Comparison of ENCODE assay signal across 1 cellular context in genomic region chr2:189613077-189613636, GRCh38.
A peak's percentile ranks its signal among the peaks of the same experiment; 100 is the strongest.
TF ChIP-seq lines count a peak whose summit lies in the region.

No MANE protein-coding gene starts in this region.

TF ChIP-seq in K562, 482 proteins besides CTCF, POLR2A, EP300 and RAD21 (continued from another document and continues in another):
- TF ChIP-seq ZZZ3 (IDR thresholded peaks at IDR 0.05), result no peak
- no peak for TF ChIP-seq ZNF507 (tag; conservative IDR thresholded peaks at IDR 0.05)
- 0 out of 2 replicates have a peak, but pooled peaks have one; percentile 25 for TF ChIP-seq TEAD2 (tag; IDR thresholded peaks at IDR 0.05)
- TF ChIP-seq NCOA1 (IDR thresholded peaks at IDR 0.05; ENCODE audit: low read depth), result peak; percentile 39; the same call in 1 of the 2 replicates
- TF ChIP-seq AFF1 (IDR thresholded peaks at IDR 0.05; ENCODE audit: low read depth in 1 of 2, partially characterized antibody in 2 of 2), result peak in 1 of 2 experiments; percentile 39
- TF ChIP-seq ZBTB12 (CRISPR knock-in tag; IDR thresholded peaks at IDR 0.05), result peak; percentile 42; the same call in 1 of the 2 replicates
- TF ChIP-seq MTA2 (IDR thresholded peaks at IDR 0.05; ENCODE audit: low read depth), result peak; percentile 52; the same call in 1 of the 2 replicates
- TF ChIP-seq IRF9 (tag; IDR thresholded peaks at IDR 0.05), result no peak
- peak; percentile 70 for TF ChIP-seq ATF7 (IDR thresholded peaks at IDR 0.05)
- no peak for TF ChIP-seq ZNF444 (CRISPR knock-in tag; IDR thresholded peaks at IDR 0.05)
- TF ChIP-seq RFX7 (CRISPR knock-in tag; IDR thresholded peaks at IDR 0.05), result no peak
- TF ChIP-seq NFE2L1 (tag; IDR thresholded peaks at IDR 0.05; ENCODE audit: borderline replicate concordance, low read depth), result no peak; the same call in 1 of the 2 replicates
- peak; percentile 79; the same call in 1 of the 2 replicates for TF ChIP-seq MAFK (IDR thresholded peaks at IDR 0.05; ENCODE audit: low read length)
- no peak for TF ChIP-seq ZNF354B (CRISPR knock-in tag; IDR thresholded peaks at IDR 0.05)
- no peak for TF ChIP-seq RBM14 (IDR thresholded peaks at IDR 0.05; ENCODE audit: borderline replicate concordance, insufficient read depth, low read depth, low read length)
- TF ChIP-seq ATF3 (IDR thresholded peaks at IDR 0.05), result peak; percentile 42; the same call in 1 of the 2 replicates
- no peak for TF ChIP-seq ATF3 (CRISPR knock-in tag; conservative IDR thresholded peaks at IDR 0.05)
- no peak for TF ChIP-seq PTRF (tag; IDR thresholded peaks at IDR 0.05)
- TF ChIP-seq NCOR1 (IDR thresholded peaks at IDR 0.05), result peak; percentile 77
- no peak for TF ChIP-seq DEAF1 (CRISPR knock-in tag; IDR thresholded peaks at IDR 0.05)
- TF ChIP-seq FIP1L1 (IDR thresholded peaks at IDR 0.05; ENCODE audit: low read depth, low read length, poor library complexity, severe bottlenecking), result no peak
- no peak for TF ChIP-seq CBX2 (IDR thresholded peaks at IDR 0.05; ENCODE audit: insufficient read depth, low read length, poor library complexity, severe bottlenecking)
- no peak for TF ChIP-seq E2F4 (CRISPR knock-in tag; IDR thresholded peaks at IDR 0.05; ENCODE audit: low read depth)
- TF ChIP-seq CBFA2T3 (IDR thresholded peaks at IDR 0.05), result peak; percentile 81
- no peak for TF ChIP-seq ZNF695 (CRISPR knock-in tag; IDR thresholded peaks at IDR 0.05)
- peak; percentile 49 to 72; a peak in 3 of 4 replicates for TF ChIP-seq FOXK2 (conservative IDR thresholded peaks at IDR 0.05 in 1 of 2, IDR thresholded peaks at IDR 0.05 in 1 of 2; ENCODE audit: low read depth in 2 of 2)
- no peak for TF ChIP-seq ZSCAN32 (CRISPR knock-in tag; IDR thresholded peaks at IDR 0.05)
- TF ChIP-seq CUX1 (CRISPR knock-in tag; IDR thresholded peaks at IDR 0.05), result no peak
- 0 out of 4 replicates have a peak, but pooled peaks of 1 of the 2 experiments have one; percentile 11 for TF ChIP-seq MAZ (CRISPR knock-in tag; conservative IDR thresholded peaks at IDR 0.05 in 1 of 2, IDR thresholded peaks at IDR 0.05 in 1 of 2)
- peak; percentile 53; the same call in 1 of the 2 replicates for TF ChIP-seq NBN (IDR thresholded peaks at IDR 0.05; ENCODE audit: low read depth)
- no peak for TF ChIP-seq GABPA (tag; conservative IDR thresholded peaks at IDR 0.05; ENCODE audit: low read depth)
- TF ChIP-seq SMARCB1 (IDR thresholded peaks at IDR 0.05; ENCODE audit: insufficient read length, low read depth), result peak; percentile 81
- TF ChIP-seq CREB1 (IDR thresholded peaks at IDR 0.05), result peak; percentile 68
- TF ChIP-seq CREB1 (CRISPR knock-in tag; IDR thresholded peaks at IDR 0.05), result no peak; the same call in 1 of the 2 replicates
- TF ChIP-seq BMI1 (IDR thresholded peaks at IDR 0.05; ENCODE audit: low read length), result no peak
- no peak for TF ChIP-seq KLF6 (CRISPR knock-in tag; IDR thresholded peaks at IDR 0.05; ENCODE audit: borderline replicate concordance)
- TF ChIP-seq ZNF707 (CRISPR knock-in tag; conservative IDR thresholded peaks at IDR 0.05), result no peak
- TF ChIP-seq CBX1 (IDR thresholded peaks at IDR 0.05; ENCODE audit: low read depth), result no peak
- TF ChIP-seq C11orf30 (IDR thresholded peaks at IDR 0.05; ENCODE audit: low read depth), result peak; percentile 74
- peak; percentile 63; the same call in 1 of the 2 replicates for TF ChIP-seq POLR2AphosphoS5 (IDR thresholded peaks at IDR 0.05; ENCODE audit: control insufficient read depth, insufficient read depth, low read depth, low read length)
- no peak for TF ChIP-seq ZNF696 (CRISPR knock-in tag; conservative IDR thresholded peaks at IDR 0.05)
- TF ChIP-seq TFAP4 (CRISPR knock-in tag; IDR thresholded peaks at IDR 0.05; ENCODE audit: borderline replicate concordance), result no peak
- no peak for TF ChIP-seq ZBTB1 (CRISPR knock-in tag; IDR thresholded peaks at IDR 0.05; ENCODE audit: borderline replicate concordance, low read depth)
- TF ChIP-seq GMEB1 (CRISPR knock-in tag; IDR thresholded peaks at IDR 0.05), result no peak
- TF ChIP-seq ZKSCAN8 (CRISPR knock-in tag; IDR thresholded peaks at IDR 0.05), result peak; percentile 56; the same call in 1 of the 2 replicates
- no peak for TF ChIP-seq ZNF76 (CRISPR knock-in tag; IDR thresholded peaks at IDR 0.05; ENCODE audit: borderline replicate concordance)
- TF ChIP-seq MAFG (tag; conservative IDR thresholded peaks at IDR 0.05), result peak; percentile 76
- TF ChIP-seq BHLHE40 (IDR thresholded peaks at IDR 0.05; ENCODE audit: low read length), result 0 out of 2 replicates have a peak, but pooled peaks have one; percentile 30
